Comparison of ENCODE assay signal across 1 cellular context in genomic region chr3:191301017-191301416, GRCh38.
TF ChIP-seq lines count a peak whose summit lies in the region.

No MANE protein-coding gene starts in this region.

TF ChIP-seq in GM23338, 12 proteins besides CTCF, POLR2A, EP300 and RAD21 (continued from another document):
- no peak for TF ChIP-seq REST (IDR thresholded peaks at IDR 0.05; ENCODE audit: unreplicated experiment)
TF ChIP-seq in GM23338: peak in this region for 0.
